In the genomic region with DNA sequence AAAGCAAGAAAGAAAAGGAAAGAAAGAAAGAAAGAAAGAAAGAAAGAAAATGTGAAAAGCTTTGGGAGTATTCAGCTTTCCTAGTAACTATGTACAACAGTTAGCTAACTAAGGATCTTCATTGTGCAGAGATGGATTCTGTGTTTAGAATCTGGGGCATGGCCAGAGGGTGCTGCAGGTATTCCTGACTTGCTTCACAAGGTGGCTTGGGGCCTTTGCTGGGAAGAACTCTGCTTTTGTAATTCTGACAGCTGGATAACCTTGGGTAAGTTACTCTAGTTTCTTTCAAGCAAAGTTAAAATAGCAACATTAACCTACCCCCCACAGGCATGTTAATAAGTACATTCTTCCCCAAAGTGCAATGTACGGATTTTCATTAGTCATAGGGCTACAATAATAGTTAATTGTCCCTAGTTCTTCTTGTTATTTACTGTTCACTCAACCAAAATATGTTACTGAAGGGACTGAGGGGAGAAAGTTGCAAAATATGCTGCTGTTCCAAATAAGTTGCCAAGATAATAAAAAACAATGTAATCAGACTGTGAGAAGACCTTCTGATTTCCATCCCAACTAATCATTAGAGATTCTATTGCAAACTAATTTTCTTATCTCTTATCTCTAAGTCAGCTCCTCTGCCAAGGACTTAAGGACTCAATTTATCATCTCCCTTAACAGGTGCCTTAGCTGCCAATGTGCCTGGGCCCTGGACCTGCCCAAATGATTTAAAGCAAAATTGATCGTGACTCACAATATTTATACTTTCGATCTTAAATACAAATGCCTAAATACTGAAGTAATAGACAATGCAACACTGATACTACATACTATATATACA, we compare ENCODE assay signal across 22 cellular contexts.
"Had no signal": no experiment of that assay in that cellular context is flagged by ENCODE, and none has a peak within 500 bp of the region (broad histone marks: within the 10 kb centered on the region; RNA-seq: fewer than 3 reads in every experiment).

No MANE protein-coding gene starts in this region.

- H3K4me3 ChIP-seq: ascending aorta, esophagus muscularis mucosa, heart right ventricle, left ventricle myocardium inferior, skin epidermis, tibial nerve had no signal

- H3K4me3 Mint-ChIP-seq: activated CD4-positive, alpha-beta T cell treated with anti-CD3 and anti-CD28 coated beads, Interleukin-2, amount 10 ng/mL, durations not matched to agents 7 days and 5 days; activated CD8-positive, alpha-beta T cell treated with anti-CD3 and anti-CD28 coated beads, Interleukin-2, amount 10 ng/mL, durations not matched to agents 7 days and 5 days; activated naive CD4-positive, alpha-beta T cell treated with anti-CD3 and anti-CD28 coated beads, Interleukin-2, amount 10 ng/mL, durations not matched to agents 7 days and 5 days; activated T-cell treated with anti-CD3 and anti-CD28 coated beads, Interleukin-2, amount 50 U/mL, for 4 hours; dendritic cell treated with granulocyte-macrophage colony-stimulating factor and Interleukin-4, amounts not matched to agents 40 ng/mL and 50 ng/mL, for 4 days; stimulated activated naive CD8-positive, alpha-beta T cell treated with anti-CD3 and anti-CD28 coated beads, Interleukin-15, Interleukin-2, amounts not matched to agents 100 ng/mL and 50 ng/mL, for 24 hours; T-helper 1 cell treated with Interleukin-12 subunit alpha and Interleukin-12 subunit beta and Interleukin-4 antibody, amounts not matched to agents 30 μg/mL and 1 μg/mL, for 36 hours had no signal

- H3K4me1 ChIP-seq: ascending aorta, esophagus muscularis mucosa, heart right ventricle, left ventricle myocardium inferior had no signal

- H3K9me3 Mint-ChIP-seq: activated CD4-positive, alpha-beta T cell treated with anti-CD3 and anti-CD28 coated beads, Interleukin-2, amount 10 ng/mL, durations not matched to agents 7 days and 5 days; activated naive CD4-positive, alpha-beta T cell treated with anti-CD3 and anti-CD28 coated beads, Interleukin-2, amount 10 ng/mL, durations not matched to agents 7 days and 5 days; activated T-cell treated with anti-CD3 and anti-CD28 coated beads, Interleukin-2, amount 50 U/mL, for 4 hours; dendritic cell treated with granulocyte-macrophage colony-stimulating factor and Interleukin-4, amounts not matched to agents 40 ng/mL and 50 ng/mL, for 4 days; stimulated activated naive CD8-positive, alpha-beta T cell treated with anti-CD3 and anti-CD28 coated beads, Interleukin-15, Interleukin-2, amounts not matched to agents 100 ng/mL and 50 ng/mL, for 24 hours; T-helper 1 cell treated with Interleukin-12 subunit alpha and Interleukin-12 subunit beta and Interleukin-4 antibody, amounts not matched to agents 30 μg/mL and 1 μg/mL, for 36 hours had no signal

- H3K4me1 Mint-ChIP-seq: activated CD4-positive, alpha-beta T cell treated with anti-CD3 and anti-CD28 coated beads, Interleukin-2, amount 10 ng/mL, durations not matched to agents 7 days and 5 days; activated naive CD4-positive, alpha-beta T cell treated with anti-CD3 and anti-CD28 coated beads, Interleukin-2, amount 10 ng/mL, durations not matched to agents 7 days and 5 days had no signal

- H3K36me3 ChIP-seq: ascending aorta, esophagus muscularis mucosa, heart right ventricle, left ventricle myocardium inferior, tibial nerve had no signal

- ATAC-seq: activated CD4-positive, CD25-positive, alpha-beta regulatory T cell treated with anti-CD3 and anti-CD28 coated beads, Interleukin-2, amount 50 U/mL, for 24 hours; activated CD8-positive, alpha-beta T cell treated with anti-CD3 and anti-CD28 coated beads, Interleukin-2, amount 10 ng/mL, durations not matched to agents 7 days and 5 days; activated T-cell treated with anti-CD3 and anti-CD28 coated beads, Interleukin-2, amount 50 U/mL, for 4 hours; heart right ventricle; right cardiac atrium had no signal

- FAIRE-seq: urothelium cell line had no signal

- DNase-seq: activated CD4-positive, alpha-beta T cell treated with anti-CD3 and anti-CD28 coated beads, Interleukin-2, amount 10 ng/mL, durations not matched to agents 7 days and 5 days; activated CD8-positive, alpha-beta memory T cell treated with anti-CD3 and anti-CD28 coated beads, Interleukin-2, amount 50 U/mL, for 4 hours; activated CD8-positive, alpha-beta T cell treated with anti-CD3 and anti-CD28 coated beads, Interleukin-2, amount 10 ng/mL, durations not matched to agents 7 days and 5 days; activated effector memory CD4-positive, alpha-beta T cell treated with Interleukin-2 at 50 U/mL for 16 hours; activated naive CD4-positive, alpha-beta T cell treated with anti-CD3 and anti-CD28 coated beads, Interleukin-2, amount 10 ng/mL, durations not matched to agents 7 days and 5 days; activated T-cell treated with anti-CD3 and anti-CD28 coated beads, Interleukin-2, amount 50 U/mL, for 4 hours; effector CD8-positive, alpha-beta T cell; heart right ventricle; left ventricle myocardium inferior; mammary epithelial cell; occipital lobe; right cardiac atrium; stimulated activated CD4-positive, alpha-beta T cell treated with anti-CD3 and anti-CD28 coated beads, Interleukin-2, amount 100 ng/mL, for 48 hours had no signal

- H3K36me3 Mint-ChIP-seq: activated naive CD4-positive, alpha-beta T cell treated with anti-CD3 and anti-CD28 coated beads, Interleukin-2, amount 10 ng/mL, durations not matched to agents 7 days and 5 days had no signal

- H3K9me3 ChIP-seq: ascending aorta, esophagus muscularis mucosa, heart right ventricle, left ventricle myocardium inferior, tibial nerve had no signal

- H3K27me3 Mint-ChIP-seq: activated naive CD4-positive, alpha-beta T cell treated with anti-CD3 and anti-CD28 coated beads, Interleukin-2, amount 10 ng/mL, durations not matched to agents 7 days and 5 days; dendritic cell treated with granulocyte-macrophage colony-stimulating factor and Interleukin-4, amounts not matched to agents 40 ng/mL and 50 ng/mL, for 4 days; stimulated activated naive CD8-positive, alpha-beta T cell treated with anti-CD3 and anti-CD28 coated beads, Interleukin-15, Interleukin-2, amounts not matched to agents 100 ng/mL and 50 ng/mL, for 24 hours had no signal

- H3K27ac Mint-ChIP-seq: activated CD4-positive, alpha-beta T cell treated with anti-CD3 and anti-CD28 coated beads, Interleukin-2, amount 10 ng/mL, durations not matched to agents 7 days and 5 days; activated CD8-positive, alpha-beta T cell treated with anti-CD3 and anti-CD28 coated beads, Interleukin-2, amount 10 ng/mL, durations not matched to agents 7 days and 5 days; activated naive CD4-positive, alpha-beta T cell treated with anti-CD3 and anti-CD28 coated beads, Interleukin-2, amount 10 ng/mL, durations not matched to agents 7 days and 5 days; dendritic cell treated with granulocyte-macrophage colony-stimulating factor and Interleukin-4, amounts not matched to agents 40 ng/mL and 50 ng/mL, for 4 days; stimulated activated naive CD8-positive, alpha-beta T cell treated with anti-CD3 and anti-CD28 coated beads, Interleukin-15, Interleukin-2, amounts not matched to agents 100 ng/mL and 50 ng/mL, for 24 hours; T-helper 1 cell treated with Interleukin-12 subunit alpha and Interleukin-12 subunit beta and Interleukin-4 antibody, amounts not matched to agents 30 μg/mL and 1 μg/mL, for 36 hours had no signal

- H3K27me3 ChIP-seq: ascending aorta, esophagus muscularis mucosa, tibial nerve had no signal

- H3K27ac ChIP-seq: ascending aorta, esophagus muscularis mucosa, heart right ventricle, left ventricle myocardium inferior, skin epidermis, tibial nerve had no signal
